ENCODE assay signal across 1 cellular context in genomic region chr9:111897831-111898144, GRCh38.
TF ChIP-seq lines count a peak whose summit lies in the region.

No MANE protein-coding gene starts in this region.

TF ChIP-seq in GM23338, 12 proteins besides CTCF, POLR2A, EP300 and RAD21 (continued from another document):
- TF ChIP-seq JUNB (IDR thresholded peaks at IDR 0.05; ENCODE audit: unreplicated experiment) (no peak), POLR2AphosphoS5 (IDR thresholded peaks at IDR 0.05; ENCODE audit: low read depth) (no peak), ETS1 (IDR thresholded peaks at IDR 0.05) (no peak), ZNF331 (CRISPR knock-in tag; IDR thresholded peaks at IDR 0.05; ENCODE audit: low read depth) (no peak), EZH2phosphoT487 (IDR thresholded peaks at IDR 0.05; ENCODE audit: unreplicated experiment) (no peak), CREB1 (CRISPR knock-in tag; IDR thresholded peaks at IDR 0.05; ENCODE audit: low read depth) (no peak), STAT1 (IDR thresholded peaks at IDR 0.05; ENCODE audit: unreplicated experiment) (no peak)
